Comparison of ENCODE assay signal across 1 cellular context in the genomic region with DNA sequence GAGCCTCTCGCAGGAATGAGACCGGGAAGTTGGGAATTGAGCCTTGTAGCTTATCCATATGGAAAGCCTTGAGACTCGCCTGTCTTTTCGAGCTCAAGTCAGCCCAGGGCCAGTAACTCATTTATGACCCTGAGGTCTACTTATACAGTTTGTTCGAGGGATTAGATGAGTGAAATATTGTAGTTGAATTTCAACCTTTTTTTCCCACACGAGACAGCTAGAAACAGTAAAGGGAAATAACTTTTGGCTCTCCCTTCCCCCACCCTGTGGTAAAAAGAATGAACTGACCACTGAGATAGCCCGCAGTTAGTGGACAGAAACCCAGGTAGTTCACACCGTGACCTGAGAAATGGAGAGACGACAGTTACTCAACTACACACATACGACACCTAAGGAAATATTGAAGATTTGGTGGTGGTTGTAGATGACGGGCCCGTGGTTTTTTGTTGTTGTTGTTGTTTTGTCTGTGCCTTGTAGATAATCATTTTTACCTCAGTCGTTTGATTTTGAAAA.
TF ChIP-seq lines count a peak whose summit lies in the region.

No MANE protein-coding gene starts in this region.

TF ChIP-seq in K562, 482 proteins besides CTCF, POLR2A, EP300 and RAD21 (continued from another document and continues in another):
- TF ChIP-seq MLLT1 (IDR thresholded peaks at IDR 0.05) (peak; percentile 43 to 63; a peak in 3 of 4 replicates), FOSL1 (tag; conservative IDR thresholded peaks at IDR 0.05) (no peak), RFX7 (CRISPR knock-in tag; IDR thresholded peaks at IDR 0.05) (no peak), TSC22D4 (tag; IDR thresholded peaks at IDR 0.05) (no peak), HNRNPUL1 (IDR thresholded peaks at IDR 0.05; ENCODE audit: low read length) (no peak), IFI16 (CRISPR knock-in tag; IDR thresholded peaks at IDR 0.05) (no peak), CREB5 (CRISPR knock-in tag; IDR thresholded peaks at IDR 0.05) (no peak), POLR2H (tag; IDR thresholded peaks at IDR 0.05; ENCODE audit: low read depth) (no peak), GTF2A2 (tag; IDR thresholded peaks at IDR 0.05) (no peak), SNIP1 (IDR thresholded peaks at IDR 0.05; ENCODE audit: low read depth) (0 out of 2 replicates have a peak, but pooled peaks have one; percentile 16), ARNT (IDR thresholded peaks at IDR 0.05) (peak in 1 of 2 experiments; percentile 60; a peak in 1 of 4 replicates), MYC (IDR thresholded peaks at IDR 0.05; ENCODE audit: low read depth, low read length) (no peak; the same call in 1 of the 2 replicates), MYC (CRISPR knock-in tag; IDR thresholded peaks at IDR 0.05; ENCODE audit: borderline replicate concordance, low read depth) (no peak), ZBTB2 (IDR thresholded peaks at IDR 0.05) (no peak), ASH1L (IDR thresholded peaks at IDR 0.05; ENCODE audit: borderline replicate concordance, low read depth, partially characterized antibody) (peak; percentile 13), STAT6 (CRISPR knock-in tag; IDR thresholded peaks at IDR 0.05) (no peak), FOXA1 (IDR thresholded peaks at IDR 0.05; ENCODE audit: borderline replicate concordance) (no peak), PHF21A (IDR thresholded peaks at IDR 0.05; ENCODE audit: borderline replicate concordance, low read depth) (no peak), LEF1 (IDR thresholded peaks at IDR 0.05) (peak; percentile 23; the same call in 1 of the 2 replicates), MXD1 (CRISPR knock-in tag; IDR thresholded peaks at IDR 0.05; ENCODE audit: borderline replicate concordance, poor library complexity, severe bottlenecking) (no peak), MEIS2 (IDR thresholded peaks at IDR 0.05; ENCODE audit: partially characterized antibody) (peak; percentile 4), TAF1 (IDR thresholded peaks at IDR 0.05; ENCODE audit: control insufficient read depth, extremely low read depth, insufficient read depth, low read length, severe bottlenecking) (no peak), MXI1 (IDR thresholded peaks at IDR 0.05; ENCODE audit: low read depth, low read length) (peak; percentile 5), ZNF695 (CRISPR knock-in tag; IDR thresholded peaks at IDR 0.05) (no peak), CEBPG (CRISPR knock-in tag; IDR thresholded peaks at IDR 0.05) (no peak), CEBPG (tag; conservative IDR thresholded peaks at IDR 0.05 in 1 of 2, IDR thresholded peaks at IDR 0.05 in 1 of 2) (no peak), TAL1 (IDR thresholded peaks at IDR 0.05) (no peak), DPF2 (IDR thresholded peaks at IDR 0.05) (0 out of 2 replicates have a peak, but pooled peaks have one; percentile 40), KLF13 (tag; IDR thresholded peaks at IDR 0.05; ENCODE audit: borderline replicate concordance, low read depth) (no peak), ZNF140 (CRISPR knock-in tag; IDR thresholded peaks at IDR 0.05) (no peak), SUPT5H (IDR thresholded peaks at IDR 0.05) (0 out of 2 replicates have a peak, but pooled peaks have one; percentile 27), BRD9 (IDR thresholded peaks at IDR 0.05; ENCODE audit: low read depth, partially characterized antibody) (no peak), THAP7 (CRISPR knock-in tag; IDR thresholded peaks at IDR 0.05) (no peak), ELK1 (CRISPR knock-in tag; IDR thresholded peaks at IDR 0.05) (no peak), KLF1 (tag; IDR thresholded peaks at IDR 0.05) (no peak), RBM39 (optimal IDR thresholded peaks at IDR 0.05; ENCODE audit: low read depth, low read length) (no peak), DACH1 (IDR thresholded peaks at IDR 0.05; ENCODE audit: partially characterized antibody) (no peak), SLC30A9 (CRISPR knock-in tag; IDR thresholded peaks at IDR 0.05) (0 out of 2 replicates have a peak, but pooled peaks have one; percentile 2), PHF8 (IDR thresholded peaks at IDR 0.05; ENCODE audit: borderline replicate concordance, low read length) (no peak), STAG1 (CRISPR knock-in tag; IDR thresholded peaks at IDR 0.05; ENCODE audit: borderline replicate concordance) (no peak; the same call in 1 of the 2 replicates)
- TF ChIP-seq, protein P1, sequence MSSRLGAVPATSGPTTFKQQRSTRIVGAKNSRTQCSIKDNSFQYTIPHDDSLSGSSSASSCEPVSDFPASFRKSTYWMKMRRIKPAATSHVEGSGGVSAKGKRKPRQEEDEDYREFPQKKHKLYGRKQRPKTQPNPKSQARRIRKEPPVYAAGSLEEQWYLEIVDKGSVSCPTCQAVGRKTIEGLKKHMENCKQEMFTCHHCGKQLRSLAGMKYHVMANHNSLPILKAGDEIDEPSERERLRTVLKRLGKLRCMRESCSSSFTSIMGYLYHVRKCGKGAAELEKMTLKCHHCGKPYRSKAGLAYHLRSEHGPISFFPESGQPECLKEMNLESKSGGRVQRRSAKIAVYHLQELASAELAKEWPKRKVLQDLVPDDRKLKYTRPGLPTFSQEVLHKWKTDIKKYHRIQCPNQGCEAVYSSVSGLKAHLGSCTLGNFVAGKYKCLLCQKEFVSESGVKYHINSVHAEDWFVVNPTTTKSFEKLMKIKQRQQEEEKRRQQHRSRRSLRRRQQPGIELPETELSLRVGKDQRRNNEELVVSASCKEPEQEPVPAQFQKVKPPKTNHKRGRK (tag; IDR thresholded peaks at IDR 0.05), result no peak
- TF ChIP-seq, protein P2, sequence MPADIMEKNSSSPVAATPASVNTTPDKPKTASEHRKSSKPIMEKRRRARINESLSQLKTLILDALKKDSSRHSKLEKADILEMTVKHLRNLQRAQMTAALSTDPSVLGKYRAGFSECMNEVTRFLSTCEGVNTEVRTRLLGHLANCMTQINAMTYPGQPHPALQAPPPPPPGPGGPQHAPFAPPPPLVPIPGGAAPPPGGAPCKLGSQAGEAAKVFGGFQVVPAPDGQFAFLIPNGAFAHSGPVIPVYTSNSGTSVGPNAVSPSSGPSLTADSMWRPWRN (IDR thresholded peaks at IDR 0.05; ENCODE audit: low read depth), result no peak
- TF ChIP-seq, protein P3, sequence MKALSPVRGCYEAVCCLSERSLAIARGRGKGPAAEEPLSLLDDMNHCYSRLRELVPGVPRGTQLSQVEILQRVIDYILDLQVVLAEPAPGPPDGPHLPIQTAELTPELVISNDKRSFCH (CRISPR knock-in tag; IDR thresholded peaks at IDR 0.05), result no peak
- TF ChIP-seq, protein P3 (tag; IDR thresholded peaks at IDR 0.05), result no peak
